In the genomic region with DNA sequence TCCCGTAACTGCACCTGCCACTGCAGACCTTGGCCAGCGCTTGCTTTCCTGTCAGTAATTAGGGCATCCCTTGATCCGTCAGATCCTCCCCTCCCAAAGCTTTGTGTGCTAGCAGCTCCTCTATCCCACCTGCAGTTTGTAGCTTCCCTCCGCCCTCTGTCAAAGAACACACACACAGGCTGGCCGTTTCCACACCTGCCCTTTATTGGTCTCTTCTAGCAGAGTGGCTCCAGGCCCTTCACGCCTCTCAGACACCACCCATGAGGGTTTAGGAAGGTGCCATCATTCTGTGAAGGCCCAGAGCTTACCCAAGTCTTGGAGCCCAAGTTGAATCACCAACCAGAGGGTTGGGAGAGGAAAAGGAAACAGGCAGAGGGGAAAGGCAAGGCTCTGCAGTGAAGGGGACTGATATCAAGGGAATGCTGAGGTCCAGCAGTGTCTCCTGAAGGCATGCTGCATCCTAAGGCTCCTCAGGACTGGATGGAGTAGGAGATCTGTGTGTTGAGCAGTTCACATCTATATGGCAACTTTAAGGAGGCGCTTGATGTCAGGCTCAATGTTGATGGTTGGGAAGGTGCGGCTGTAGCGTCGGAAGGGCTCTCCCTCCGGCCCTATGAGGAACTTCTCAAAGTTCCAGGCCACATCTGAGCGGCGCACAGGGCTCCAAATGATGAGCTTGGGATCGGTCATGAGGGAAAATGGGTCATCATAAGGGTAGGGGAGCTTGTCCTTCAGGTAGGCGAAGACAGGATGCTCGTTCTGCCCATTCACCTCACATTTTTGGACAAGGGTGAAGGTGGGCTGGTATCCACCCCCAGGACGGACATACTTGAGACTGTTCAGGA, we compare ENCODE assay signal across 11 cellular contexts. TPM values are rescaled to one million over a fixed set of nuclear protein-coding genes. Genes with fewer than 3 reads are reported as not detected.
DNase-seq lines count a peak whose midpoint lies in the region; ATAC-seq, FAIRE-seq and TF ChIP-seq lines count a peak whose summit lies in the region.
"Had no signal": no experiment of that assay in that cellular context is flagged by ENCODE, and none has a peak within 500 bp of the region (broad histone marks: within the 10 kb centered on the region; RNA-seq: fewer than 3 reads in every experiment).

No MANE protein-coding gene starts in this region.

- DNase-seq in A549 (ENCODE audit: low read depth in 1 of 2, low spot score in 1 of 2): no peak
- peak; percentile 78 for DNase-seq in NCI-H146 (lab: John Stamatoyannopoulos, UW)
- no peak for DNase-seq in central memory CD8-positive, alpha-beta T cell (ENCODE audit: low spot score in 2 of 2)
- no peak for DNase-seq in GF-D8 (lab: John Stamatoyannopoulos, UW)
- DNase-seq: dermis blood vessel endothelial cell, mesendoderm, NCI-H526 treated with DMSO at 0.1 percent for 48 hours had no signal

- TF ChIP-seq POLR2A in A549 (IDR thresholded peaks at IDR 0.05; ENCODE audit: low read length): no peak

- peak overlapping the region; percentile 79 for H3K4me2 ChIP-seq in A549

- no peak overlapping the region for H3K4me3 Mint-ChIP-seq in central memory CD8-positive, alpha-beta T cell
- H3K4me3 Mint-ChIP-seq in stimulated activated memory B cell treated with anti-CD40 and anti-IgM and Interleukin-4, amounts not matched to agents 10 μg/mL and 1 μg/mL and 100 μg/mL, for 72 hours: no peak overlapping the region
- H3K4me3 Mint-ChIP-seq: CD14-positive monocyte had no signal

- FAIRE-seq in A549 (lab: Jason Lieb, UNC): no peak
- FAIRE-seq: GM12891 had no signal

- peaks cover 62% of the 10 kb centered on the region for H3K4me1 Mint-ChIP-seq in central memory CD8-positive, alpha-beta T cell
- peaks cover 49% of the 10 kb centered on the region for H3K4me1 Mint-ChIP-seq in stimulated activated memory B cell treated with anti-CD40 and anti-IgM and Interleukin-4, amounts not matched to agents 10 μg/mL and 1 μg/mL and 100 μg/mL, for 72 hours

- peak overlapping the region; percentile 49; the same call in 1 of the 3 replicates for H3K4me3 ChIP-seq in A549

- TF ChIP-seq RAD21 in A549 (conservative IDR thresholded peaks at IDR 0.05 in 1 of 2, IDR thresholded peaks at IDR 0.05 in 1 of 2): no peak

- WGBS in A549 (ENCODE audit: missing lambda C conversion rate): 82% methylated on average over 17 of the region's 17 CpGs

- H3K9me3 ChIP-seq in A549: no peaks in the 10 kb centered on the region

- peaks cover 82% of the 10 kb centered on the region for H3K4me1 ChIP-seq in A549

- CTCF ChIA-PET in A549 (lab: Yijun Ruan, JAX): interaction anchor here (0.9 to 1.5 kb wide), 3 partner anchors 47 to 509 kb away, joined by 3 to 4 read pairs (median 3); a partner anchor contains a TSS

- POLR2A ChIA-PET in A549 (lab: Yijun Ruan, JAX): no interaction called here

- no peak for TF ChIP-seq EP300 in A549 (IDR thresholded peaks at IDR 0.05)

- H3K9me3 Mint-ChIP-seq in central memory CD8-positive, alpha-beta T cell: no peaks in the 10 kb centered on the region
- no peaks in the 10 kb centered on the region for H3K9me3 Mint-ChIP-seq in stimulated activated memory B cell treated with anti-CD40 and anti-IgM and Interleukin-4, amounts not matched to agents 10 μg/mL and 1 μg/mL and 100 μg/mL, for 72 hours
- H3K9me3 Mint-ChIP-seq: CD14-positive monocyte had no signal

- ATAC-seq in A549: peak in 1 of 2 experiments; percentile 3; a peak in 2 of 6 replicates
- ATAC-seq in central memory CD8-positive, alpha-beta T cell (replicated peaks; ENCODE audit: extremely low read depth, poor library complexity, severe bottlenecking): no peak
- ATAC-seq in HG02678 (IDR thresholded peaks at IDR 0.05; ENCODE audit: unreplicated experiment): no peak
- no peak for ATAC-seq in stimulated activated memory B cell treated with anti-CD40 and anti-IgM and Interleukin-4, amounts not matched to agents 10 μg/mL and 1 μg/mL and 100 μg/mL, for 72 hours

- peak overlapping the region; percentile 90 to 92 for H3K27ac ChIP-seq in A549

- H3K36me3 Mint-ChIP-seq in central memory CD8-positive, alpha-beta T cell (ENCODE audit: insufficient read depth): peaks cover 16% of the 10 kb centered on the region
- H3K36me3 Mint-ChIP-seq in stimulated activated memory B cell treated with anti-CD40 and anti-IgM and Interleukin-4, amounts not matched to agents 10 μg/mL and 1 μg/mL and 100 μg/mL, for 72 hours: peaks cover 49% of the 10 kb centered on the region

- no peaks in the 10 kb centered on the region for H3K27me3 Mint-ChIP-seq in central memory CD8-positive, alpha-beta T cell
- no peaks in the 10 kb centered on the region for H3K27me3 Mint-ChIP-seq in stimulated activated memory B cell treated with anti-CD40 and anti-IgM and Interleukin-4, amounts not matched to agents 10 μg/mL and 1 μg/mL and 100 μg/mL, for 72 hours

- no peak for TF ChIP-seq CTCF in A549 (IDR thresholded peaks at IDR 0.05)

- H3K27ac Mint-ChIP-seq in central memory CD8-positive, alpha-beta T cell (ENCODE audit: low read depth): peak overlapping the region; percentile 78
- H3K27ac Mint-ChIP-seq in stimulated activated memory B cell treated with anti-CD40 and anti-IgM and Interleukin-4, amounts not matched to agents 10 μg/mL and 1 μg/mL and 100 μg/mL, for 72 hours: no peak overlapping the region

TF ChIP-seq in A549, 52 proteins besides CTCF, POLR2A, EP300 and RAD21 (continues in another document):
- TF ChIP-seq JUNB (IDR thresholded peaks at IDR 0.05) (no peak), ZC3H11A (IDR thresholded peaks at IDR 0.05) (no peak), ZSCAN20 (CRISPR knock-in tag; IDR thresholded peaks at IDR 0.05) (no peak), MYC (IDR thresholded peaks at IDR 0.05; ENCODE audit: borderline replicate concordance, low read length) (no peak), GATA3 (IDR thresholded peaks at IDR 0.05; ENCODE audit: borderline replicate concordance) (no peak), HOXB13 (CRISPR knock-in tag; IDR thresholded peaks at IDR 0.05; ENCODE audit: low read depth) (no peak), RARB (CRISPR knock-in tag; IDR thresholded peaks at IDR 0.05) (no peak)
- TF ChIP-seq, protein P1, sequence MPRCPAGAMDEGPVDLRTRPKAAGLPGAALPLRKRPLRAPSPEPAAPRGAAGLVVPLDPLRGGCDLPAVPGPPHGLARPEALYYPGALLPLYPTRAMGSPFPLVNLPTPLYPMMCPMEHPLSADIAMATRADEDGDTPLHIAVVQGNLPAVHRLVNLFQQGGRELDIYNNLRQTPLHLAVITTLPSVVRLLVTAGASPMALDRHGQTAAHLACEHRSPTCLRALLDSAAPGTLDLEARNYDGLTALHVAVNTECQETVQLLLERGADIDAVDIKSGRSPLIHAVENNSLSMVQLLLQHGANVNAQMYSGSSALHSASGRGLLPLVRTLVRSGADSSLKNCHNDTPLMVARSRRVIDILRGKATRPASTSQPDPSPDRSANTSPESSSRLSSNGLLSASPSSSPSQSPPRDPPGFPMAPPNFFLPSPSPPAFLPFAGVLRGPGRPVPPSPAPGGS (IDR thresholded peaks at IDR 0.05): no peak
- TF ChIP-seq, protein P2, sequence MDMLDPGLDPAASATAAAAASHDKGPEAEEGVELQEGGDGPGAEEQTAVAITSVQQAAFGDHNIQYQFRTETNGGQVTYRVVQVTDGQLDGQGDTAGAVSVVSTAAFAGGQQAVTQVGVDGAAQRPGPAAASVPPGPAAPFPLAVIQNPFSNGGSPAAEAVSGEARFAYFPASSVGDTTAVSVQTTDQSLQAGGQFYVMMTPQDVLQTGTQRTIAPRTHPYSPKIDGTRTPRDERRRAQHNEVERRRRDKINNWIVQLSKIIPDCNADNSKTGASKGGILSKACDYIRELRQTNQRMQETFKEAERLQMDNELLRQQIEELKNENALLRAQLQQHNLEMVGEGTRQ (IDR thresholded peaks at IDR 0.05): no peak
- TF ChIP-seq, protein P3, sequence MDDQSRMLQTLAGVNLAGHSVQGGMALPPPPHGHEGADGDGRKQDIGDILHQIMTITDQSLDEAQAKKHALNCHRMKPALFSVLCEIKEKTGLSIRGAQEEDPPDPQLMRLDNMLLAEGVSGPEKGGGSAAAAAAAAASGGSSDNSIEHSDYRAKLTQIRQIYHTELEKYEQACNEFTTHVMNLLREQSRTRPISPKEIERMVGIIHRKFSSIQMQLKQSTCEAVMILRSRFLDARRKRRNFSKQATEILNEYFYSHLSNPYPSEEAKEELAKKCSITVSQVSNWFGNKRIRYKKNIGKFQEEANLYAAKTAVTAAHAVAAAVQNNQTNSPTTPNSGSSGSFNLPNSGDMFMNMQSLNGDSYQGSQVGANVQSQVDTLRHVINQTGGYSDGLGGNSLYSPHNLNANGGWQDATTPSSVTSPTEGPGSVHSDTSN (IDR thresholded peaks at IDR 0.05): no peak

RNA-seq across cellular contexts. Expression of a gene that starts 3.4 kb away (rescaled TPM):
- polyA plus RNA-seq in A549 (2011; rRNA removed): 876 and 1,354 TPM in 2 replicates
- polyA plus RNA-seq in A549 (2012; cell fraction: cytosol; rRNA removed): 542 and 601 TPM in 2 replicates
- polyA plus RNA-seq in A549 (2012; cell fraction: nucleus; rRNA removed): 223 and 234 TPM in 2 replicates
- polyA plus RNA-seq in A549 (2017; fragmentation: RNase III; extraction: RNeasy Plus Mini Kit Qiagen cat#74134 plus additional on column Dnase treatment): 302 to 394 TPM (median 382 TPM) in 3 replicates
- 405 and 632 TPM in 2 replicates for polyA minus RNA-seq in A549 (2011; rRNA and poly(A)+ RNA removed)
- polyA plus RNA-seq: CD14-positive monocyte had no signal

RNA-seq across cellular contexts. Expression of a gene that starts 24.9 kb away (rescaled TPM):
- polyA plus RNA-seq in A549 (2011; rRNA removed): 115 and 153 TPM in 2 replicates
- 55.8 and 84.0 TPM in 2 replicates for polyA plus RNA-seq in A549 (2012; cell fraction: cytosol; rRNA removed)
- 20.0 and 40.9 TPM in 2 replicates for polyA plus RNA-seq in A549 (2012; cell fraction: nucleus; rRNA removed)
- polyA plus RNA-seq in A549 (2017; fragmentation: RNase III; extraction: RNeasy Plus Mini Kit Qiagen cat#74134 plus additional on column Dnase treatment): 150 to 151 TPM (median 151 TPM) in 3 replicates
- 26.9 and 35.6 TPM in 2 replicates for polyA minus RNA-seq in A549 (2011; rRNA and poly(A)+ RNA removed)

RNA-seq across cellular contexts. Expression of a gene that starts 32.9 kb away (rescaled TPM):
- polyA plus RNA-seq in A549 (2011; rRNA removed): 32.2 and 33.1 TPM in 2 replicates
- polyA plus RNA-seq in A549 (2012; cell fraction: cytosol; rRNA removed): 17.8 and 22.4 TPM in 2 replicates
- 37.9 and 39.8 TPM in 2 replicates for polyA plus RNA-seq in A549 (2012; cell fraction: nucleus; rRNA removed)
- polyA plus RNA-seq in A549 (2017; fragmentation: RNase III; extraction: RNeasy Plus Mini Kit Qiagen cat#74134 plus additional on column Dnase treatment): 27.1 to 35.1 TPM (median 31.6 TPM) in 3 replicates
- 22.3 and 25.9 TPM in 2 replicates for polyA minus RNA-seq in A549 (2011; rRNA and poly(A)+ RNA removed)

RNA-seq across cellular contexts. Expression of a gene that starts 47.5 kb away (rescaled TPM):
- polyA plus RNA-seq in A549 (2011; rRNA removed) (28.5 and 35.8 TPM in 2 replicates), A549 (2017; fragmentation: RNase III; extraction: RNeasy Plus Mini Kit Qiagen cat#74134 plus additional on column Dnase treatment) (31.2 to 41.9 TPM (median 37.3 TPM) in 3 replicates)
- polyA plus RNA-seq in A549 (2012; cell fraction: cytosol; rRNA removed): 25.8 and 32.5 TPM in 2 replicates
- polyA plus RNA-seq in A549 (2012; cell fraction: nucleus; rRNA removed): 45.2 TPM in 2 replicates
- 67.5 and 73.5 TPM in 2 replicates for polyA minus RNA-seq in A549 (2011; rRNA and poly(A)+ RNA removed)

RNA-seq across cellular contexts. Expression of a gene that starts 59.5 kb away (rescaled TPM):
- polyA plus RNA-seq in A549 (2011; rRNA removed): 0.24 and 0.27 TPM in 2 replicates
- polyA plus RNA-seq in A549 (2012; cell fraction: cytosol; rRNA removed): 0.26 and 0.33 TPM in 2 replicates
- polyA plus RNA-seq in A549 (2012; cell fraction: nucleus; rRNA removed): 0.70 and 0.91 TPM in 2 replicates
- 1.4 to 2.1 TPM (median 1.9 TPM) in 3 replicates for polyA plus RNA-seq in A549 (2017; fragmentation: RNase III; extraction: RNeasy Plus Mini Kit Qiagen cat#74134 plus additional on column Dnase treatment)
- polyA minus RNA-seq in A549 (2011; rRNA and poly(A)+ RNA removed): 0.17 and 1.2 TPM in 2 replicates
- polyA plus RNA-seq: CD14-positive monocyte had no signal
